Comparison of ENCODE assay signal across 15 cellular contexts in the genomic region with DNA sequence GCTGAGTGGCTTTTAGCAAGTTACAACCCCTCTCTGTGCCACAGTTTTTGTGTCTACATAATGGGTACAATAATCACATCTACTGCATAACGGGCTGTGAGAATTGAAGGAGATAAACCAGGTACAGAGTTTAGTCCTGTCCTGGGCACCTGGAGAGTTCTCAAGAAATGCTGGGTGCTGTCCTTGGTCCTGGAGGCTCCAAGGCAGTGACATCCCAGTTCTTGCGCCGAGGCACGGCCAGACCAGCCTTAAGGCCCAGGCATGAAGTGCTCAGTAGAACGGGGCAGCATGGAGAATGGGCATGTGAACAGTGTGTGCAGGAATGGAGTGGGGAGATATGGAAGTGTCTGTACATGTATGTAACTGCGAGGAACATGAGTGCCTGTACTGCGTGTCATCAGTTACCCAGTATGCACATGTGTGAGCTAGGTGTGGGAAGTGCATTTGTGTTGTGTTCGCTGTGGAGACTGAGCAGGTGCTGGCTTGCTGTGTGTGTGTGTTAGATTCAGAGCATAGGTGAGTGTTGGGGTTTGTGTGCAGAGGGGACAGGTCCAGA. TPM values are rescaled to one million over a fixed set of nuclear protein-coding genes. Genes with fewer than 3 reads are reported as not detected.
DNase-seq lines count a peak whose midpoint lies in the region; ATAC-seq, FAIRE-seq and TF ChIP-seq lines count a peak whose summit lies in the region.
"Had no signal": no experiment of that assay in that cellular context is flagged by ENCODE, and none has a peak within 500 bp of the region (broad histone marks: within the 10 kb centered on the region; RNA-seq: fewer than 3 reads in every experiment).

No MANE protein-coding gene starts in this region.

- H3K4me1 ChIP-seq in endothelial cell of umbilical vein (ENCODE audit: control insufficient read depth, extremely low read depth, insufficient read depth, low read length) (no peaks in the 10 kb centered on the region), stomach (peaks cover 0 to 1% (median 0%) of the 10 kb centered on the region in 4 donors)
- H3K4me1 ChIP-seq: heart right ventricle, sigmoid colon had no signal

- CTCF ChIA-PET in activated naive CD4-positive, alpha-beta T cell treated with anti-CD3 and anti-CD28 coated beads for 36 hours (lab: Charles Lee): no interaction called here
- CTCF ChIA-PET in endothelial cell of umbilical vein (lab: Charles Lee): interaction anchor here (2.6 kb wide), 1 partner anchor 143 kb away, joined by 8 read pairs; no protein-coding TSS in a partner anchor

- H2AFZ ChIP-seq in endothelial cell of umbilical vein (ENCODE audit: low read depth, low read length): no peak overlapping the region

- H4K20me1 ChIP-seq in endothelial cell of umbilical vein (replicated peaks; ENCODE audit: control insufficient read depth, extremely low read depth, insufficient read depth, low read length): no peaks in the 10 kb centered on the region

- no peaks in the 10 kb centered on the region for H3K36me3 Mint-ChIP-seq in activated naive CD4-positive, alpha-beta T cell treated with anti-CD3 and anti-CD28 coated beads for 36 hours (ENCODE audit: low read depth)

- H3K4me3 ChIP-seq in endothelial cell of umbilical vein (replicated peaks in 1 of 3; ENCODE audit: insufficient read depth in 1 of 3, low read depth in 1 of 3, low read length in 3 of 3) (no peak overlapping the region), stomach (no peak overlapping the region)
- H3K4me3 ChIP-seq: heart right ventricle, sigmoid colon had no signal

- peak; percentile 43 for DNase-seq in activated naive CD4-positive, alpha-beta T cell treated with anti-CD3 and anti-CD28 coated beads for 36 hours
- DNase-seq in activated naive CD4-positive, alpha-beta T cell treated with Interleukin-2 at 50 U/mL for 16 hours: no peak
- DNase-seq in SK-MEL-5 (ENCODE audit: low read depth, low spot score) (peak; percentile 9), endothelial cell of umbilical vein (ENCODE audit: low read depth, low spot score) (peak; percentile 27), stomach (no peak), D721Med (ENCODE audit: insufficient read length, low spot score) (no peak)
- DNase-seq in stimulated activated CD8-positive, alpha-beta memory T cell treated with anti-CD3 and anti-CD28 coated beads, Interleukin-4, amount 100 ng/mL, for 48 hours: peak; percentile 49
- DNase-seq: activated T-cell treated with anti-CD3 and anti-CD28 coated beads, Interleukin-2, amount 50 U/mL, for 4 hours; GF-D8; heart right ventricle; NCI-H774; sigmoid colon had no signal

- no peaks in the 10 kb centered on the region for H3K9me1 ChIP-seq in endothelial cell of umbilical vein (replicated peaks; ENCODE audit: control insufficient read depth, extremely low read depth, insufficient read depth, low read length)

- no peak for TF ChIP-seq POLR2A in endothelial cell of umbilical vein (IDR thresholded peaks at IDR 0.05; ENCODE audit: low read depth, low read length)
- no peak for TF ChIP-seq POLR2A in stomach (IDR thresholded peaks at IDR 0.05)

- H3K27me3 ChIP-seq in endothelial cell of umbilical vein (ENCODE audit: control insufficient read depth in 2 of 2, insufficient read depth in 2 of 2, low read length in 2 of 2) (peaks cover 2 to 5% of the 10 kb centered on the region in 2 experiments), stomach (peaks cover 0 to 73% (median 29%) of the 10 kb centered on the region in 3 donors)

- peaks cover under 1% of the 10 kb centered on the region for H3K4me1 Mint-ChIP-seq in activated naive CD4-positive, alpha-beta T cell treated with anti-CD3 and anti-CD28 coated beads for 36 hours (ENCODE audit: low read depth)

- no TSS peak for BruUV-seq in endothelial cell of umbilical vein (replicated peaks; lab: Mats Ljungman, UMichigan)

- FAIRE-seq in endothelial cell of umbilical vein (lab: Jason Lieb, UNC) (peak; percentile 59), D721Med (lab: Jason Lieb, UNC) (no peak)
- FAIRE-seq: colon had no signal

- dilution Hi-C loops in endothelial cell of umbilical vein (cut with MboI; ENCODE audit: extremely low pct_ligation_motif_present, low sequenced_read_pairs): no loop called here

- no peak for TF ChIP-seq EP300 in stomach (IDR thresholded peaks at IDR 0.05)

- no peaks in the 10 kb centered on the region for H3K36me3 ChIP-seq in endothelial cell of umbilical vein (ENCODE audit: control insufficient read depth in 2 of 2, extremely low read depth in 1 of 2, insufficient read depth in 2 of 2, low read length in 2 of 2)
- no peaks in the 10 kb centered on the region for H3K36me3 ChIP-seq in stomach
- H3K36me3 ChIP-seq: heart right ventricle, sigmoid colon had no signal

- H3K9me3 ChIP-seq in endothelial cell of umbilical vein (replicated peaks; ENCODE audit: control insufficient read depth, insufficient read depth, low read length): no peaks in the 10 kb centered on the region
- no peaks in the 10 kb centered on the region for H3K9me3 ChIP-seq in stomach
- H3K9me3 ChIP-seq: heart right ventricle, sigmoid colon had no signal

- no peak overlapping the region for H3K9ac ChIP-seq in endothelial cell of umbilical vein (replicated peaks; ENCODE audit: extremely low read depth, insufficient read depth, low read length)

- H3K27ac ChIP-seq in endothelial cell of umbilical vein (ENCODE audit: insufficient read depth, low read depth, low read length) (no peak overlapping the region), stomach (no peak overlapping the region)
- H3K27ac ChIP-seq: heart right ventricle, sigmoid colon had no signal

- in situ Hi-C loops in SK-MEL-5 (cut with HindIII; ENCODE audit: low pct_unique_long_range_greater_than_20kb, low sequenced_read_pairs): no loop called here

- H3K9me3 Mint-ChIP-seq in activated naive CD4-positive, alpha-beta T cell treated with anti-CD3 and anti-CD28 coated beads for 36 hours: no peaks in the 10 kb centered on the region
- H3K9me3 Mint-ChIP-seq: activated T-cell treated with anti-CD3 and anti-CD28 coated beads, Interleukin-2, amount 50 U/mL, for 4 hours had no signal

- H3K79me2 ChIP-seq in endothelial cell of umbilical vein (ENCODE audit: control insufficient read depth, insufficient read depth, low read length): no peaks in the 10 kb centered on the region

- H3K4me3 Mint-ChIP-seq in activated naive CD4-positive, alpha-beta T cell treated with anti-CD3 and anti-CD28 coated beads for 36 hours: no peak overlapping the region
- H3K4me3 Mint-ChIP-seq: activated T-cell treated with anti-CD3 and anti-CD28 coated beads, Interleukin-2, amount 50 U/mL, for 4 hours had no signal

- TF ChIP-seq CTCF in endothelial cell of umbilical vein (IDR thresholded peaks at IDR 0.05; ENCODE audit: extremely low read depth in 1 of 2, insufficient read depth in 1 of 2, low read depth in 1 of 2, low read length in 2 of 2) (no peak), stomach (IDR thresholded peaks at IDR 0.05) (no peak), D721Med (IDR thresholded peaks at IDR 0.05; ENCODE audit: insufficient read depth, missing control alignments) (no peak)

- H3K4me2 ChIP-seq in endothelial cell of umbilical vein (ENCODE audit: insufficient read depth, low read length): no peak overlapping the region

- H3K27ac Mint-ChIP-seq in activated naive CD4-positive, alpha-beta T cell treated with anti-CD3 and anti-CD28 coated beads for 36 hours: no peak overlapping the region

- POLR2A ChIA-PET in endothelial cell of umbilical vein (lab: Charles Lee): no interaction called here

- peaks cover 42% of the 10 kb centered on the region for H3K27me3 Mint-ChIP-seq in activated naive CD4-positive, alpha-beta T cell treated with anti-CD3 and anti-CD28 coated beads for 36 hours (ENCODE audit: low read depth)

- no peak for ATAC-seq in GM18873 (IDR thresholded peaks at IDR 0.05; ENCODE audit: low FRiP score, unreplicated experiment)
- ATAC-seq: activated T-cell treated with anti-CD3 and anti-CD28 coated beads, Interleukin-2, amount 50 U/mL, for 4 hours; heart right ventricle had no signal

- WGBS in stomach, 5 donors: 42 to 46% (median 43%) methylated on average over 7 to 8 of the region's 8 CpGs

- intact Hi-C loops in activated naive CD4-positive, alpha-beta T cell treated with anti-CD3 and anti-CD28 coated beads for 36 hours (cut with micrococcal nuclease): no loop called here
- intact Hi-C loops in endothelial cell of umbilical vein (cut with micrococcal nuclease) (no loop called here), stomach (cut with DNase I; ENCODE audit: low total_unique reads) (no loop called here)

TF ChIP-seq in endothelial cell of umbilical vein, 7 proteins besides CTCF, POLR2A, EP300 and RAD21:
- TF ChIP-seq GATA2 (IDR thresholded peaks at IDR 0.05; ENCODE audit: insufficient read depth, insufficient read length, low read depth, low read length) (no peak), MYC (IDR thresholded peaks at IDR 0.05; ENCODE audit: low read depth, low read length) (no peak), POLR2AphosphoS5 (IDR thresholded peaks at IDR 0.05; ENCODE audit: insufficient read depth, low read depth, low read length) (no peak), FOS (IDR thresholded peaks at IDR 0.05; ENCODE audit: borderline replicate concordance, insufficient read depth, low read length) (no peak), EZH2 (IDR thresholded peaks at IDR 0.05; ENCODE audit: borderline replicate concordance, low read depth, low read length, severe bottlenecking) (no peak), JUN (IDR thresholded peaks at IDR 0.05; ENCODE audit: borderline replicate concordance, insufficient read depth, insufficient read length, low read depth) (no peak)
- TF ChIP-seq, protein P1, sequence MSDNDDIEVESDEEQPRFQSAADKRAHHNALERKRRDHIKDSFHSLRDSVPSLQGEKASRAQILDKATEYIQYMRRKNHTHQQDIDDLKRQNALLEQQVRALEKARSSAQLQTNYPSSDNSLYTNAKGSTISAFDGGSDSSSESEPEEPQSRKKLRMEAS (IDR thresholded peaks at IDR 0.05; ENCODE audit: insufficient read depth, insufficient read length): no peak

RNA-seq across cellular contexts. Expression of a gene that starts 6.3 kb away (rescaled TPM):
- not detected for total RNA-seq in activated naive CD4-positive, alpha-beta T cell treated with anti-CD3 and anti-CD28 coated beads for 36 hours
- 0.08 TPM in 1 of 2 replicates, not detected in the other for total RNA-seq in SK-MEL-5 (2014; rRNA removed; shearing (Covaris generic))
- polyA plus RNA-seq in SK-MEL-5 (2015; cell fraction: cytosol; rRNA removed): 0.10 TPM in 1 of 2 replicates, not detected in the other
- polyA plus RNA-seq in SK-MEL-5 (2015; cell fraction: nucleus; rRNA removed): not detected in 2 replicates
- total RNA-seq in endothelial cell of umbilical vein (0.22 and 0.51 TPM in 2 replicates), stomach (under 1 TPM in 2 of 5 donors, not detected in 3; 0.55 to 0.72 TPM)
- polyA plus RNA-seq in endothelial cell of umbilical vein (0.08 and 0.10 TPM in 2 replicates), stomach (under 1 TPM in 2 of 3 donors, not detected in 1; 0.08 to 0.37 TPM)
- polyA plus RNA-seq in endothelial cell of umbilical vein (2011; cell fraction: cytosol; rRNA removed): 0.05 and 0.07 TPM in 2 replicates
- polyA plus RNA-seq in endothelial cell of umbilical vein (2011; cell fraction: nucleus; rRNA removed): 0.06 and 0.11 TPM in 2 replicates
- 0.17 and 0.25 TPM in 2 replicates for polyA plus RNA-seq in endothelial cell of umbilical vein (2012)
- not detected in 2 replicates for polyA minus RNA-seq in endothelial cell of umbilical vein
- not detected for polyA minus RNA-seq in endothelial cell of umbilical vein (2011; cell fraction: cytosol; rRNA and poly(A)+ RNA removed)
- polyA minus RNA-seq in endothelial cell of umbilical vein (2011; cell fraction: nucleus; rRNA and poly(A)+ RNA removed): not detected in 2 replicates
- total RNA-seq: activated T-cell treated with anti-CD3 and anti-CD28 coated beads, Interleukin-2, amount 50 U/mL, for 4 hours; sigmoid colon; T-helper 2 cell treated with Interferon-gamma antibody and Interleukin-4, amounts not matched to agents 100 ng/mL and 5 ng/mL, for 36 hours had no signal

Comparison
In these comparisons a context has a peak if more than half of its experiments do, and no peak if none do; other contexts are left out.
1. DNase-seq: peak in activated naive CD4-positive, alpha-beta T cell treated with anti-CD3 and anti-CD28 coated beads for 36 hours (single experiment), SK-MEL-5 (single experiment), endothelial cell of umbilical vein (single experiment) and stimulated activated CD8-positive, alpha-beta memory T cell treated with anti-CD3 and anti-CD28 coated beads, Interleukin-4, amount 100 ng/mL, for 48 hours (single experiment); none in activated naive CD4-positive, alpha-beta T cell treated with Interleukin-2 at 50 U/mL for 16 hours (single experiment), stomach (single experiment) and D721Med (single experiment).